8 cellular contexts compared by ENCODE assay signal in the genomic region with DNA sequence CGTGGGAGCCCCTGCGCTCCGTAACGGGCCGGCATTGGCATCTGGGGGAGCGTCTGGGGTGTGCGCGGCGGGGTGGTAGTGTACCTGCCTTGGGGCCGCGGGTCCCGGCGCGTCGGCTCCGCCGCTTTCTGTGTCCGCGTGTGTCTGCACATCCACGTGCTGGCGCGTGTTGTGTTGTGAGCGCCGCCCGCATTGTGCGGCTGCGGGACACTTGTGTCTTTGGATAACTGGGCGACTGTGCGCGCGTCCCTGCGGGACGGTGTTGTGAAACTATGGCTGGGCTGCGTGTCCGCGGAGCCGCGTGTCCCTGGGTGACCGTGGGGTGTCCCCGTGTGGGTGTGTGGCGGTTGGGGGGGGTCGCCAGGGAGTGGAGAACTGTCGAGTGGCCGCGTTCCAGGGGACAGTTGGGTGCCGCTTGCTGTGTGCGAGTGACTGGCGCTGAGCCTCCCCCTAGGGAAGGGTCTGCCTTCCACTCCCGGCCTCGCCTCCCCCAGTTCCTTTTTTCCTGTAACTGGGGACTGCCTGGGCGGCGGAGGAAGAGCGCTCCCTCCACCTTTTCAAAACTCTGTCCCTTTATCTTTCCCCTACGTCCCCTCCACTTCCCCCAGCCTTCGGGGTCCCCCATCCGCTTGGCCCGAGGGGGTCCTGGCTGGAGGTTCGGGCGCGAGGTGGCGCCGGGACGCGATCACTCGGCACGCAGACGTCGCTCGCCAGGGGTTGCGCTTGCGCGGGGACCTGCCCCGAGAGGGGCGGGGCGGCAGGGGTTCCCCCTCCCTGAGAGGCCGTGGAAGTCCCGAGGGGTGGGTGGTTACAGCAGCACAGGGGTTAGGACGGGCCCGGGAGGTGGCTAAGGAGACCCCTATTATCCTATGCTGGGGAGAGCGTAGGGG. TPM values are rescaled to one million over a fixed set of nuclear protein-coding genes. Genes with fewer than 3 reads are reported as not detected.
DNase-seq lines count a peak whose midpoint lies in the region; ATAC-seq and TF ChIP-seq lines count a peak whose summit lies in the region.

No MANE protein-coding gene starts in this region.

- H3K9ac ChIP-seq in rectal smooth muscle tissue (ENCODE audit: low read length) = peak overlapping the region; percentile 86

- intact Hi-C loops in heart left ventricle (cut with DNase I) = loop anchor here in 7 of 10 donors (1.0 to 5.0 kb wide), 6 partner anchors 24 to 69 kb away; no protein-coding TSS in a partner anchor

- H3K9me3 Mint-ChIP-seq in activated naive CD4-positive, alpha-beta T cell treated with anti-CD3 and anti-CD28 coated beads, Interleukin-2, amount 50 U/mL, for 72 hours = no peaks in the 10 kb centered on the region

- peak overlapping the region; percentile 58 for H3K4me3 ChIP-seq in SJCRH30
- H3K4me3 ChIP-seq in heart left ventricle = peak overlapping the region; percentile 57 to 100 (median 97)
- H3K4me3 ChIP-seq in rectal smooth muscle tissue (ENCODE audit: low read length) = peak overlapping the region; percentile 86

- peaks cover 0 to 4% of the 10 kb centered on the region in 2 donors for H3K36me3 Mint-ChIP-seq in activated naive CD4-positive, alpha-beta T cell treated with anti-CD3 and anti-CD28 coated beads, Interleukin-2, amount 50 U/mL, for 72 hours

- H3K4me1 ChIP-seq in SJCRH30 = peaks cover 6% of the 10 kb centered on the region
- H3K4me1 ChIP-seq in heart left ventricle = peaks cover 5 to 58% (median 34%) of the 10 kb centered on the region in 12 donors
- peaks cover 33% of the 10 kb centered on the region for H3K4me1 ChIP-seq in rectal smooth muscle tissue (ENCODE audit: control insufficient read depth, insufficient read depth, low read length)

- H3K9me3 ChIP-seq in SJCRH30 (replicated peaks) = no peaks in the 10 kb centered on the region
- no peaks in the 10 kb centered on the region for H3K9me3 ChIP-seq in heart left ventricle

- no peaks in the 10 kb centered on the region for H3K36me3 ChIP-seq in SJCRH30
- peaks cover 0 to 4% (median 0%) of the 10 kb centered on the region in 9 donors for H3K36me3 ChIP-seq in heart left ventricle
- H3K36me3 ChIP-seq in rectal smooth muscle tissue (ENCODE audit: control insufficient read depth, insufficient read depth, low read length) = no peaks in the 10 kb centered on the region

- H3K27me3 ChIP-seq in SJCRH30 = peaks cover 3% of the 10 kb centered on the region; the same call in 1 of the 2 replicates
- H3K27me3 ChIP-seq in heart left ventricle = peaks cover 0 to 3% (median 0%) of the 10 kb centered on the region in 9 donors
- H3K27me3 ChIP-seq in rectal smooth muscle tissue (ENCODE audit: control insufficient read depth, insufficient read depth, low read length) = no peaks in the 10 kb centered on the region

- 0 to 1% (median 0%) methylated on average over 54 to 80 of the region's 80 CpGs for whole genome bisulfite sequencing in heart left ventricle, 4 donors

- ATAC-seq in activated naive CD4-positive, alpha-beta T cell treated with anti-CD3 and anti-CD28 coated beads, Interleukin-2, amount 50 U/mL, for 72 hours = peak; percentile 33 to 57
- ATAC-seq in heart left ventricle = peak; percentile 55 to 80 (median 65)

- DNase-seq in SJCRH30 (no peak), heart left ventricle (peak; percentile 76 to 90 (median 86)), SHP77 (lab: John Stamatoyannopoulos, UW) (no peak), NCI-H2107 treated with DMSO at 0.1 percent for 48 hours (lab: John Stamatoyannopoulos, UW; ENCODE audit: unreplicated experiment) (no peak)
- peak; percentile 62 to 73 for DNase-seq in activated naive CD4-positive, alpha-beta T cell treated with anti-CD3 and anti-CD28 coated beads, Interleukin-2, amount 50 U/mL, for 72 hours (ENCODE audit: low spot score in 2 of 2)

- in situ Hi-C loops in GM18951 (cut with MboI; ENCODE audit: low sequenced_read_pairs, unreplicated experiment) = no loop called here

- no peak for TF ChIP-seq CTCF in 22Rv1 (IDR thresholded peaks at IDR 0.05)
- TF ChIP-seq CTCF in heart left ventricle (IDR thresholded peaks at IDR 0.05) = peak in 7 of 12 donors; percentile 11 to 52 (median 37)

- H3K27ac Mint-ChIP-seq in activated naive CD4-positive, alpha-beta T cell treated with anti-CD3 and anti-CD28 coated beads, Interleukin-2, amount 50 U/mL, for 72 hours = peak overlapping the region in 1 of 2 donors; percentile 34

- TF ChIP-seq POLR2A in GM18951 (IDR thresholded peaks at IDR 0.05; ENCODE audit: extremely low read depth, insufficient read depth, insufficient read length) = peak; percentile 42
- TF ChIP-seq POLR2A in heart left ventricle (IDR thresholded peaks at IDR 0.05) = peak in 1 of 2 donors; percentile 67

- peak overlapping the region; percentile 89 for H3K27ac ChIP-seq in 22Rv1
- no peak overlapping the region for H3K27ac ChIP-seq in SJCRH30
- peak overlapping the region; percentile 89 to 100 (median 98) for H3K27ac ChIP-seq in heart left ventricle
- peak overlapping the region; percentile 96 for H3K27ac ChIP-seq in rectal smooth muscle tissue (ENCODE audit: low read depth, low read length)

RNA-seq across cellular contexts. Expression of a gene that starts 5.6 kb away (rescaled TPM):
- total RNA-seq in SJCRH30 (2014; rRNA removed; shearing (Covaris generic)) = 15.1 and 16.4 TPM in 2 replicates
- 10 to 100 TPM; 10.4 to 23.1 TPM for total RNA-seq in activated naive CD4-positive, alpha-beta T cell treated with anti-CD3 and anti-CD28 coated beads, Interleukin-2, amount 50 U/mL, for 72 hours
- total RNA-seq in heart left ventricle = 100 to 1,000 TPM; 107 to 267 (median 155) TPM
- 100 to 1,000 TPM; 159 to 192 TPM for polyA plus RNA-seq in heart left ventricle

Comparison
In these comparisons a context has a peak if more than half of its experiments do, and no peak if none do; other contexts are left out.
1. DNase-seq: peak in activated naive CD4-positive, alpha-beta T cell treated with anti-CD3 and anti-CD28 coated beads, Interleukin-2, amount 50 U/mL, for 72 hours (2 of 2) and heart left ventricle (5 of 5); none in SJCRH30 (0 of 2), SHP77 (0 of 2) and NCI-H2107 treated with DMSO at 0.1 percent for 48 hours (single experiment).
2. Peak in every context shown above with its lines, with median percentiles within 50 percentile points of each other: H3K4me3 ChIP-seq.